ENCODE assay signal across 14 cellular contexts in the genomic region with DNA sequence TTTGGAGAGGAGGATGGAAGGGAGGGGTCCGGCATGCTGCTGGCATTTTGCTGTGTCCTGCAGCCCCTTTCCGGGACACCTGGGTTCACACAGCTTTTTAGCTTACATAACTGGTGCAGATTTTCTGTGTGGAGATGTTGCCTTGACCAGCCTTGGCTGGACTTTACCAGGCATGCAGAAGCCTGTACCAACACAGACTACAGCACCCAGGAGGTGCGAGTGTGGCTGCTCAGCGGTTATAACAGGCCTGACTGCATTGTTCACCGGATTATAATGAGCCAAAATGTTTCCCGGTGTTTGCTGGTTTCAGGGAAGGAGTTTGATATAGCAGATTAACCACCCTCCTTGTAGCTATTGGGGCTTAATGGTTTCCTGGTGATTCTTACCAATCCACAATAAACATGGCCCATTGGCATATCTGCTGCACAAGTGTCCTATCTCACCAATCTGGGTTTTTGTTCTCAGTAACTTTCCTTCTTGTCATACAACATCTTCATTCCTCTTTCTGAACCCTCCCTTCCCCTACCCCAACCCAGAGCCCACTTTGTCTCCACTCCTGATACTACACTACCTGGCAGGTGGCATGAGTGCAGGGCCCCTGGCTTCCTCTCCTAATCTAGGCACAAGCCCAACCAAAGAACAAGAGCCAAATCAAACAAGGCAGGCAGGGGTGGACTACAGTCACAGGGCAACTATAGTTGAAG. TPM values are rescaled to one million over a fixed set of nuclear protein-coding genes. Genes with fewer than 3 reads are reported as not detected.
DNase-seq lines count a peak whose midpoint lies in the region; ATAC-seq, FAIRE-seq and TF ChIP-seq lines count a peak whose summit lies in the region.
"Had no signal": no experiment of that assay in that cellular context is flagged by ENCODE, and none has a peak within 500 bp of the region (broad histone marks: within the 10 kb centered on the region; RNA-seq: fewer than 3 reads in every experiment).

No MANE protein-coding gene starts in this region.

- H3K4me3 ChIP-seq in OCI-LY1 (ENCODE audit: low read depth, low read length, poor library complexity, severe bottlenecking): no peak overlapping the region
- no peak overlapping the region for H3K4me3 ChIP-seq in bronchial epithelial cell (ENCODE audit: low read depth, low read length)
- H3K4me3 ChIP-seq in suprapubic skin: no peak overlapping the region
- H3K4me3 ChIP-seq in Peyer's patch: no peak overlapping the region
- H3K4me3 ChIP-seq: skin epidermis had no signal

- H3K27me3 Mint-ChIP-seq in activated naive CD4-positive, alpha-beta T cell treated with anti-CD3 and anti-CD28 coated beads, Interleukin-2, amount 10 ng/mL, durations not matched to agents 7 days and 5 days: peaks cover 4% of the 10 kb centered on the region
- no peaks in the 10 kb centered on the region for H3K27me3 Mint-ChIP-seq in activated naive CD4-positive, alpha-beta T cell treated with anti-CD3 and anti-CD28 coated beads for 36 hours (ENCODE audit: low read depth)
- H3K27me3 Mint-ChIP-seq: B cell, memory B cell had no signal

- no peak overlapping the region for H2AFZ ChIP-seq in OCI-LY1 (ENCODE audit: low read length)

- no peak overlapping the region for H3K4me3 Mint-ChIP-seq in activated naive CD4-positive, alpha-beta T cell treated with anti-CD3 and anti-CD28 coated beads, Interleukin-2, amount 10 ng/mL, durations not matched to agents 7 days and 5 days
- H3K4me3 Mint-ChIP-seq in activated naive CD4-positive, alpha-beta T cell treated with anti-CD3 and anti-CD28 coated beads for 36 hours: no peak overlapping the region
- H3K4me3 Mint-ChIP-seq: B cell; memory B cell; T-helper 1 cell treated with Interleukin-12 subunit alpha and Interleukin-12 subunit beta and Interleukin-4 antibody, amounts not matched to agents 30 μg/mL and 1 μg/mL, for 36 hours had no signal

- WGBS in suprapubic skin: 45% methylated on average over 6 of the region's 6 CpGs

- H3K4me2 ChIP-seq in OCI-LY1 (ENCODE audit: low read length): no peak overlapping the region

- H3K27ac ChIP-seq in OCI-LY1 (ENCODE audit: low read depth, low read length, poor library complexity, severe bottlenecking) (peak overlapping the region; percentile 51), suprapubic skin (peak overlapping the region; percentile 18), Peyer's patch (no peak overlapping the region)

- H3K27me3 ChIP-seq in OCI-LY1 (ENCODE audit: insufficient read depth, low read length) (no peaks in the 10 kb centered on the region), bronchial epithelial cell (ENCODE audit: control insufficient read depth, insufficient read depth, low read length) (no peaks in the 10 kb centered on the region), suprapubic skin (no peaks in the 10 kb centered on the region), Peyer's patch (no peaks in the 10 kb centered on the region)

- TF ChIP-seq CTCF in OCI-LY1 (IDR thresholded peaks at IDR 0.05; ENCODE audit: low read length) (no peak), bronchial epithelial cell (IDR thresholded peaks at IDR 0.05; ENCODE audit: insufficient read depth, low read length, severe bottlenecking) (no peak), suprapubic skin (IDR thresholded peaks at IDR 0.05) (no peak), Peyer's patch (IDR thresholded peaks at IDR 0.05) (no peak)

- no peak overlapping the region for H3K9ac ChIP-seq in OCI-LY1 (ENCODE audit: low read length)

- no peak for DNase-seq in activated naive CD4-positive, alpha-beta T cell treated with anti-CD3 and anti-CD28 coated beads, Interleukin-2, amount 10 ng/mL, durations not matched to agents 7 days and 5 days
- no peak for DNase-seq in activated naive CD4-positive, alpha-beta T cell treated with anti-CD3 and anti-CD28 coated beads for 36 hours
- DNase-seq in bronchial epithelial cell (ENCODE audit: low read depth): peak; percentile 68
- DNase-seq in suprapubic skin (ENCODE audit: low spot score in 2 of 2): no peak
- DNase-seq in Peyer's patch: no peak
- DNase-seq in left ventricle myocardium superior: no peak
- DNase-seq: NCI-H2171; stimulated activated naive CD4-positive, alpha-beta T cell had no signal

- H3K9me2 ChIP-seq in OCI-LY1 (ENCODE audit: low read depth, low read length): no peaks in the 10 kb centered on the region

- H3F3A ChIP-seq in OCI-LY1 (ENCODE audit: insufficient read depth, low read length): peaks cover 10% of the 10 kb centered on the region

- H4K20me1 ChIP-seq in OCI-LY1 (ENCODE audit: insufficient read depth, low read length): no peaks in the 10 kb centered on the region

- ATAC-seq in left ventricle myocardium superior (no peak), GM21723 (IDR thresholded peaks at IDR 0.05; ENCODE audit: unreplicated experiment) (no peak)

- peaks cover 30% of the 10 kb centered on the region for H3K36me3 Mint-ChIP-seq in activated naive CD4-positive, alpha-beta T cell treated with anti-CD3 and anti-CD28 coated beads, Interleukin-2, amount 10 ng/mL, durations not matched to agents 7 days and 5 days
- peaks cover 26% of the 10 kb centered on the region for H3K36me3 Mint-ChIP-seq in activated naive CD4-positive, alpha-beta T cell treated with anti-CD3 and anti-CD28 coated beads for 36 hours (ENCODE audit: low read depth)

- H3K9me3 Mint-ChIP-seq in activated naive CD4-positive, alpha-beta T cell treated with anti-CD3 and anti-CD28 coated beads, Interleukin-2, amount 10 ng/mL, durations not matched to agents 7 days and 5 days: no peaks in the 10 kb centered on the region
- H3K9me3 Mint-ChIP-seq in activated naive CD4-positive, alpha-beta T cell treated with anti-CD3 and anti-CD28 coated beads for 36 hours: no peaks in the 10 kb centered on the region
- H3K9me3 Mint-ChIP-seq: memory B cell; T-helper 1 cell treated with Interleukin-12 subunit alpha and Interleukin-12 subunit beta and Interleukin-4 antibody, amounts not matched to agents 30 μg/mL and 1 μg/mL, for 36 hours had no signal

- peaks cover 3% of the 10 kb centered on the region; the same call in 1 of the 2 replicates for H3K79me2 ChIP-seq in OCI-LY1 (ENCODE audit: insufficient read depth, low read length)

- H3K36me3 ChIP-seq in OCI-LY1 (ENCODE audit: insufficient read depth, low read length) (peaks cover 34% of the 10 kb centered on the region), bronchial epithelial cell (ENCODE audit: control insufficient read depth, insufficient read depth, low read length) (peaks cover 11% of the 10 kb centered on the region), suprapubic skin (peaks cover 8% of the 10 kb centered on the region), Peyer's patch (peaks cover 0 to 21% (median 0%) of the 10 kb centered on the region in 3 donors)

- no peak for FAIRE-seq in bronchial epithelial cell (lab: Jason Lieb, UNC)

- H3K27ac Mint-ChIP-seq in activated naive CD4-positive, alpha-beta T cell treated with anti-CD3 and anti-CD28 coated beads, Interleukin-2, amount 10 ng/mL, durations not matched to agents 7 days and 5 days: peak overlapping the region; percentile 100
- no peak overlapping the region for H3K27ac Mint-ChIP-seq in activated naive CD4-positive, alpha-beta T cell treated with anti-CD3 and anti-CD28 coated beads for 36 hours
- H3K27ac Mint-ChIP-seq: memory B cell had no signal

- H3K4me1 Mint-ChIP-seq in activated naive CD4-positive, alpha-beta T cell treated with anti-CD3 and anti-CD28 coated beads, Interleukin-2, amount 10 ng/mL, durations not matched to agents 7 days and 5 days: peaks cover 22% of the 10 kb centered on the region
- peaks cover 9% of the 10 kb centered on the region for H3K4me1 Mint-ChIP-seq in activated naive CD4-positive, alpha-beta T cell treated with anti-CD3 and anti-CD28 coated beads for 36 hours (ENCODE audit: low read depth)

- H3K4me1 ChIP-seq in OCI-LY1 (ENCODE audit: insufficient read depth, low read length, severe bottlenecking): peaks cover 20% of the 10 kb centered on the region
- peaks cover 30% of the 10 kb centered on the region for H3K4me1 ChIP-seq in suprapubic skin
- peaks cover 0 to 12% (median 0%) of the 10 kb centered on the region in 4 donors for H3K4me1 ChIP-seq in Peyer's patch

- intact Hi-C loops in activated naive CD4-positive, alpha-beta T cell treated with anti-CD3 and anti-CD28 coated beads for 36 hours (cut with micrococcal nuclease): no loop called here
- intact Hi-C loops in left ventricle myocardium superior (cut with micrococcal nuclease): no loop called here

- TF ChIP-seq POLR2A in suprapubic skin (IDR thresholded peaks at IDR 0.05) (no peak), Peyer's patch (IDR thresholded peaks at IDR 0.05) (no peak)

- CTCF ChIA-PET in activated naive CD4-positive, alpha-beta T cell treated with anti-CD3 and anti-CD28 coated beads, Interleukin-2, amount 10 ng/mL, durations not matched to agents 7 days and 5 days (lab: Charles Lee): no interaction called here
- CTCF ChIA-PET in activated naive CD4-positive, alpha-beta T cell treated with anti-CD3 and anti-CD28 coated beads for 36 hours (lab: Charles Lee): no interaction called here

- no peak for TF ChIP-seq EP300 in suprapubic skin (IDR thresholded peaks at IDR 0.05)

- no peaks in the 10 kb centered on the region for H3K9me3 ChIP-seq in OCI-LY1 (ENCODE audit: low read length)
- no peaks in the 10 kb centered on the region for H3K9me3 ChIP-seq in suprapubic skin
- H3K9me3 ChIP-seq in Peyer's patch: no peaks in the 10 kb centered on the region

RNA-seq across cellular contexts. Expression of a gene that starts 3.9 kb away (rescaled TPM):
- 1,000 to 10,000 TPM; 3,331 to 3,466 TPM for total RNA-seq in activated naive CD4-positive, alpha-beta T cell treated with anti-CD3 and anti-CD28 coated beads for 36 hours
- 2,240 and 6,023 TPM in 2 replicates for total RNA-seq in bronchial epithelial cell
- 1,000 to 10,000 TPM; 3,684 to 7,390 (median 6,600) TPM for total RNA-seq in suprapubic skin
- total RNA-seq in Peyer's patch: 1,000 to 10,000 TPM; 1,992 to 4,644 (median 2,626) TPM
- 1,898 TPM for total RNA-seq in left ventricle myocardium superior

RNA-seq across cellular contexts. Expression of a gene that starts 7.0 kb away (rescaled TPM):
- total RNA-seq in activated naive CD4-positive, alpha-beta T cell treated with anti-CD3 and anti-CD28 coated beads for 36 hours: 1 to 10 TPM; 7.9 to 9.0 TPM
- total RNA-seq in bronchial epithelial cell (38.7 and 70.7 TPM in 2 replicates), suprapubic skin (10 to 100 TPM; 14.6 to 30.7 (median 21.2) TPM), Peyer's patch (10 to 100 TPM; 23.9 to 41.2 (median 32.2) TPM), left ventricle myocardium superior (58.7 TPM)

RNA-seq across cellular contexts. Expression of a gene that starts 9.3 kb away (rescaled TPM):
- 10 to 100 TPM; 63.7 to 66.5 TPM for total RNA-seq in activated naive CD4-positive, alpha-beta T cell treated with anti-CD3 and anti-CD28 coated beads for 36 hours
- total RNA-seq in bronchial epithelial cell (20.6 and 22.4 TPM in 2 replicates), suprapubic skin (100 to 1,000 TPM in 1 of 4 donors, 10 to 100 TPM in 3; 37.7 to 122 (median 47.8) TPM), Peyer's patch (100 to 1,000 TPM; 105 to 147 (median 112) TPM), left ventricle myocardium superior (38.0 TPM)

RNA-seq across cellular contexts. Expression of a gene that starts 23.0 kb away (rescaled TPM):
- total RNA-seq in activated naive CD4-positive, alpha-beta T cell treated with anti-CD3 and anti-CD28 coated beads for 36 hours: 10 to 100 TPM; 62.7 to 70.0 TPM
- total RNA-seq in bronchial epithelial cell (16.1 and 27.3 TPM in 2 replicates), suprapubic skin (10 to 100 TPM; 34.4 to 57.0 (median 53.0) TPM), Peyer's patch (10 to 100 TPM; 21.7 to 31.4 (median 26.6) TPM), left ventricle myocardium superior (51.3 TPM)

RNA-seq across cellular contexts. Expression of a gene that starts 26.4 kb away (rescaled TPM):
- 10 to 100 TPM; 20.3 to 21.1 TPM for total RNA-seq in activated naive CD4-positive, alpha-beta T cell treated with anti-CD3 and anti-CD28 coated beads for 36 hours
- total RNA-seq in bronchial epithelial cell (44.0 and 51.7 TPM in 2 replicates), suprapubic skin (10 to 100 TPM; 47.0 to 64.4 (median 60.0) TPM), Peyer's patch (10 to 100 TPM; 11.6 to 80.0 (median 54.9) TPM), left ventricle myocardium superior (81.0 TPM)

Comparison
In these comparisons a context has a peak if more than half of its experiments do, and no peak if none do; other contexts are left out.
1. H3K27ac ChIP-seq: peak in OCI-LY1 (single experiment) and suprapubic skin (single experiment); none in Peyer's patch (0 of 4).